In genomic region chr21:26835027-26835713, GRCh38 we compare ENCODE assay signal across 13 cellular contexts. TPM values are rescaled to one million over a fixed set of nuclear protein-coding genes. Genes with fewer than 3 reads are reported as not detected.
A peak's percentile ranks its signal among the peaks of the same experiment; 100 is the strongest.
DNase-seq lines count a peak whose midpoint lies in the region; ATAC-seq, FAIRE-seq and TF ChIP-seq lines count a peak whose summit lies in the region.
"Had no signal": no experiment of that assay in that cellular context is flagged by ENCODE, and none has a peak within 500 bp of the region (broad histone marks: within the 10 kb centered on the region; RNA-seq: fewer than 3 reads in every experiment).

No MANE protein-coding gene starts in this region.

- no peaks in the 10 kb centered on the region for H3K9me3 ChIP-seq in SJCRH30 (replicated peaks)

- H3K27me3 ChIP-seq in SJCRH30 = no peaks in the 10 kb centered on the region; the same call in 1 of the 2 replicates

- DNase-seq in H54 (ENCODE audit: insufficient read length, low spot score) (no peak), SJCRH30 (peak; percentile 51 to 72), fibroblast of mammary gland (ENCODE audit: low read depth) (peak; percentile 83), renal cortical epithelial cell (ENCODE audit: low read depth) (peak; percentile 88), DMS79 (lab: John Stamatoyannopoulos, UW) (no peak), UCSD-AML1 (lab: John Stamatoyannopoulos, UW; ENCODE audit: unreplicated experiment) (no peak)
- DNase-seq: dermis blood vessel endothelial cell, H9, NCI-H1048, NCI-H774 had no signal

- no peak for TF ChIP-seq CTCF in fibroblast of mammary gland (conservative IDR thresholded peaks at IDR 0.05; ENCODE audit: control insufficient read depth, insufficient read depth, low read depth, low read length)

- no peak for TF ChIP-seq POLR2A in H54 (IDR thresholded peaks at IDR 0.05; ENCODE audit: low read depth, low read length)

- peaks cover 48% of the 10 kb centered on the region for H3K4me1 ChIP-seq in SJCRH30

- peaks cover 65% of the 10 kb centered on the region for H3K36me3 ChIP-seq in SJCRH30

- peak; percentile 6 for FAIRE-seq in H54 (lab: Jason Lieb, UNC)

- H3K4me3 ChIP-seq in SJCRH30 (no peak overlapping the region), fibroblast of mammary gland (ENCODE audit: control insufficient read depth, low read depth, low read length) (no peak overlapping the region)

- ATAC-seq in GM21619 (IDR thresholded peaks at IDR 0.05; ENCODE audit: unreplicated experiment) (no peak), HG03045 (IDR thresholded peaks at IDR 0.05; ENCODE audit: unreplicated experiment) (no peak)

- peak overlapping the region; percentile 16 for H3K27ac ChIP-seq in SJCRH30
- H3K27ac ChIP-seq: VCaP had no signal

RNA-seq across cellular contexts. Expression of gene ADAMTS1, which starts 10.0 kb away (rescaled TPM):
- 188 and 220 TPM in 2 replicates for total RNA-seq in SJCRH30 (2014; rRNA removed; shearing (Covaris generic))
- total RNA-seq in renal cortical epithelial cell = 130 and 216 TPM in 2 replicates

Comparison
In these comparisons a context has a peak if more than half of its experiments do, and no peak if none do; other contexts are left out.
1. DNase-seq: peak in SJCRH30 (2 of 2), fibroblast of mammary gland (single experiment) and renal cortical epithelial cell (single experiment); none in H54 (single experiment), DMS79 (single experiment) and UCSD-AML1 (single experiment).